17 cellular contexts compared by ENCODE assay signal in the genomic region with DNA sequence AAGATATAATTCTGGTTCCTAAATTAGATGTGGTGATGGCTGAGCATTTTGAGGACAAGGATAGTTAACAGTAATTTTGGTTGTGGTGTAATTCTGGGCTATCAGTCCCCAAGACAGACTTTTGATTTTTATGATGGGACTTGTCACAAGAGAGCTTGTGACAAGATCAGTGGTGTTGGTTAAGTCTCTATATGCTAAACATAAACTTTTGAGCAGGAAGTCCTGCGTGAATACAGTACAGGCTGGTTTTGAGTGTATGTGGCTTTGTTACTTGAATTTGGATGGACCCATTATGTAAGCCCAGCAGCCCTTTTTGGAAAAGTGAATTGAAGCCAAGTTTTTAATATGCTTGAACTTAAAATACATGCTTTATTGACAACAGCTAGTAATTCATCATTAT. TPM values are rescaled to one million over a fixed set of nuclear protein-coding genes. Genes with fewer than 3 reads are reported as not detected.
DNase-seq lines count a peak whose midpoint lies in the region; ATAC-seq lines count a peak whose summit lies in the region.
"Had no signal": no experiment of that assay in that cellular context is flagged by ENCODE, and none has a peak within 500 bp of the region (broad histone marks: within the 10 kb centered on the region; RNA-seq: fewer than 3 reads in every experiment).

No MANE protein-coding gene starts in this region.

- peaks cover 0 to 1% of the 10 kb centered on the region in 2 donors for H3K9me3 Mint-ChIP-seq in activated T-cell treated with anti-CD3 and anti-CD28 coated beads, Interleukin-2, amount 50 U/mL, for 72 hours
- no peaks in the 10 kb centered on the region for H3K9me3 Mint-ChIP-seq in activated T-cell treated with anti-CD3 and anti-CD28 coated beads, Interleukin-2, amount 50 U/mL, for 4 hours
- H3K9me3 Mint-ChIP-seq in activated naive CD8-positive, alpha-beta T cell treated with anti-CD3 and anti-CD28 coated beads for 36 hours, result no peaks in the 10 kb centered on the region
- H3K9me3 Mint-ChIP-seq in stimulated activated memory B cell treated with anti-CD40 and anti-IgM and Interleukin-4, amounts not matched to agents 10 μg/mL and 1 μg/mL and 100 μg/mL, for 72 hours, result no peaks in the 10 kb centered on the region

- H3K27me3 Mint-ChIP-seq in activated T-cell treated with anti-CD3 and anti-CD28 coated beads, Interleukin-2, amount 50 U/mL, for 72 hours (ENCODE audit: low read depth), result no peaks in the 10 kb centered on the region
- no peaks in the 10 kb centered on the region for H3K27me3 Mint-ChIP-seq in activated T-cell treated with anti-CD3 and anti-CD28 coated beads, Interleukin-2, amount 50 U/mL, for 4 hours (ENCODE audit: low read depth)
- H3K27me3 Mint-ChIP-seq in T-helper 17 cell, result no peaks in the 10 kb centered on the region
- H3K27me3 Mint-ChIP-seq in activated naive CD8-positive, alpha-beta T cell treated with anti-CD3 and anti-CD28 coated beads for 36 hours, result no peaks in the 10 kb centered on the region
- H3K27me3 Mint-ChIP-seq in stimulated activated memory B cell treated with anti-CD40 and anti-IgM and Interleukin-4, amounts not matched to agents 10 μg/mL and 1 μg/mL and 100 μg/mL, for 72 hours, result no peaks in the 10 kb centered on the region

- DNase-seq in activated T-cell treated with anti-CD3 and anti-CD28 coated beads, Interleukin-2, amount 50 U/mL, for 72 hours, result no peak
- no peak for DNase-seq in activated T-cell treated with anti-CD3 and anti-CD28 coated beads, Interleukin-2, amount 50 U/mL, for 4 hours
- no peak for DNase-seq in T-helper 17 cell
- no peak for DNase-seq in activated naive CD8-positive, alpha-beta T cell treated with anti-CD3 and anti-CD28 coated beads for 36 hours
- no peak for DNase-seq in occipital lobe (lab: John Stamatoyannopoulos, UW)
- no peak for DNase-seq in SHP77 (lab: John Stamatoyannopoulos, UW)
- DNase-seq: activated CD4-positive, alpha-beta T cell treated with anti-CD3 and anti-CD28 coated beads, Interleukin-2, amount 50 U/mL, for 48 hours; activated T-cell treated with anti-CD3 and anti-CD28 coated beads, Interleukin-2, amount 50 U/mL, for 1 hour; BE2C; KG1; NCI-H1694; NCI-H524 treated with DMSO at 0.1 percent for 48 hours; retina had no signal

- peak overlapping the region; percentile 96 for H3K27ac Mint-ChIP-seq in activated T-cell treated with anti-CD3 and anti-CD28 coated beads, Interleukin-2, amount 50 U/mL, for 72 hours
- H3K27ac Mint-ChIP-seq in T-helper 17 cell, result peak overlapping the region; percentile 79
- H3K27ac Mint-ChIP-seq in activated naive CD8-positive, alpha-beta T cell treated with anti-CD3 and anti-CD28 coated beads for 36 hours, result peak overlapping the region; percentile 89
- H3K27ac Mint-ChIP-seq in stimulated activated memory B cell treated with anti-CD40 and anti-IgM and Interleukin-4, amounts not matched to agents 10 μg/mL and 1 μg/mL and 100 μg/mL, for 72 hours, result peak overlapping the region; percentile 46

- no peaks in the 10 kb centered on the region for H3K9me3 ChIP-seq in T-helper 17 cell (ENCODE audit: control insufficient read depth, low read length, poor library complexity, severe bottlenecking)
- H3K9me3 ChIP-seq: BE2C, breast epithelium had no signal

- H3K4me1 Mint-ChIP-seq in activated T-cell treated with anti-CD3 and anti-CD28 coated beads, Interleukin-2, amount 50 U/mL, for 72 hours (ENCODE audit: low read depth), result peaks cover 95% of the 10 kb centered on the region
- peaks cover 88% of the 10 kb centered on the region for H3K4me1 Mint-ChIP-seq in activated T-cell treated with anti-CD3 and anti-CD28 coated beads, Interleukin-2, amount 50 U/mL, for 4 hours (ENCODE audit: low read depth)
- H3K4me1 Mint-ChIP-seq in T-helper 17 cell, result peaks cover 79% of the 10 kb centered on the region
- H3K4me1 Mint-ChIP-seq in activated naive CD8-positive, alpha-beta T cell treated with anti-CD3 and anti-CD28 coated beads for 36 hours, result peaks cover 83% of the 10 kb centered on the region
- H3K4me1 Mint-ChIP-seq in stimulated activated memory B cell treated with anti-CD40 and anti-IgM and Interleukin-4, amounts not matched to agents 10 μg/mL and 1 μg/mL and 100 μg/mL, for 72 hours, result peaks cover 75% of the 10 kb centered on the region

- H3K4me3 Mint-ChIP-seq in activated T-cell treated with anti-CD3 and anti-CD28 coated beads, Interleukin-2, amount 50 U/mL, for 72 hours, result peak overlapping the region in 1 of 2 donors; percentile 62
- H3K4me3 Mint-ChIP-seq in activated T-cell treated with anti-CD3 and anti-CD28 coated beads, Interleukin-2, amount 50 U/mL, for 4 hours, result no peak overlapping the region
- H3K4me3 Mint-ChIP-seq in T-helper 17 cell, result peak overlapping the region; percentile 68
- H3K4me3 Mint-ChIP-seq in activated naive CD8-positive, alpha-beta T cell treated with anti-CD3 and anti-CD28 coated beads for 36 hours, result no peak overlapping the region
- no peak overlapping the region for H3K4me3 Mint-ChIP-seq in stimulated activated memory B cell treated with anti-CD40 and anti-IgM and Interleukin-4, amounts not matched to agents 10 μg/mL and 1 μg/mL and 100 μg/mL, for 72 hours

- H3K36me3 Mint-ChIP-seq in activated T-cell treated with anti-CD3 and anti-CD28 coated beads, Interleukin-2, amount 50 U/mL, for 72 hours (ENCODE audit: insufficient read depth in 2 of 2), result peaks cover 12 to 51% of the 10 kb centered on the region in 2 donors
- H3K36me3 Mint-ChIP-seq in activated T-cell treated with anti-CD3 and anti-CD28 coated beads, Interleukin-2, amount 50 U/mL, for 4 hours (ENCODE audit: insufficient read depth), result peaks cover 59% of the 10 kb centered on the region
- peaks cover 16% of the 10 kb centered on the region for H3K36me3 Mint-ChIP-seq in T-helper 17 cell (ENCODE audit: low read depth)
- H3K36me3 Mint-ChIP-seq in activated naive CD8-positive, alpha-beta T cell treated with anti-CD3 and anti-CD28 coated beads for 36 hours, result peaks cover 71% of the 10 kb centered on the region
- peaks cover 74% of the 10 kb centered on the region for H3K36me3 Mint-ChIP-seq in stimulated activated memory B cell treated with anti-CD40 and anti-IgM and Interleukin-4, amounts not matched to agents 10 μg/mL and 1 μg/mL and 100 μg/mL, for 72 hours

- ATAC-seq in activated T-cell treated with anti-CD3 and anti-CD28 coated beads, Interleukin-2, amount 50 U/mL, for 72 hours (replicated peaks in 1 of 2), result peak in 1 of 2 donors; percentile 25
- no peak for ATAC-seq in activated T-cell treated with anti-CD3 and anti-CD28 coated beads, Interleukin-2, amount 50 U/mL, for 4 hours
- ATAC-seq in T-helper 17 cell (peak; percentile 16), GM19328 (IDR thresholded peaks at IDR 0.05; ENCODE audit: unreplicated experiment) (no peak)
- no peak for ATAC-seq in stimulated activated memory B cell treated with anti-CD40 and anti-IgM and Interleukin-4, amounts not matched to agents 10 μg/mL and 1 μg/mL and 100 μg/mL, for 72 hours
- ATAC-seq: left lobe of liver had no signal

RNA-seq across cellular contexts. Expression of a gene that starts 38.9 kb away (rescaled TPM):
- 10 to 100 TPM; 77.6 to 89.7 TPM for total RNA-seq in activated T-cell treated with anti-CD3 and anti-CD28 coated beads, Interleukin-2, amount 50 U/mL, for 72 hours
- 10 to 100 TPM; 54.4 to 65.7 (median 57.5) TPM for total RNA-seq in activated T-cell treated with anti-CD3 and anti-CD28 coated beads, Interleukin-2, amount 50 U/mL, for 4 hours
- total RNA-seq in T-helper 17 cell (100 to 1,000 TPM; 172 to 197 TPM), occipital lobe (62.5 TPM)
- total RNA-seq in activated naive CD8-positive, alpha-beta T cell treated with anti-CD3 and anti-CD28 coated beads for 36 hours, result 10 to 100 TPM; 39.2 to 39.9 TPM

Comparison
In these comparisons a context has a peak if more than half of its experiments do, and no peak if none do; other contexts are left out.
1. H3K27ac Mint-ChIP-seq: peak in every context shown above with its lines; median percentile 96 in activated T-cell treated with anti-CD3 and anti-CD28 coated beads, Interleukin-2, amount 50 U/mL, for 72 hours; 89 in activated naive CD8-positive, alpha-beta T cell treated with anti-CD3 and anti-CD28 coated beads for 36 hours; 79 in T-helper 17 cell; 46 in stimulated activated memory B cell treated with anti-CD40 and anti-IgM and Interleukin-4, amounts not matched to agents 10 μg/mL and 1 μg/mL and 100 μg/mL, for 72 hours.